Comparison of ENCODE assay signal across 1 cellular context in genomic region chrX:7145454-7145853, GRCh38.
TF ChIP-seq lines count a peak whose summit lies in the region.

No MANE protein-coding gene starts in this region.

TF ChIP-seq in A549, 52 proteins besides CTCF, POLR2A, EP300 and RAD21 (continued from another document):
- no peak for TF ChIP-seq ATOH8 (CRISPR knock-in tag; IDR thresholded peaks at IDR 0.05; ENCODE audit: low read depth)
- no peak for TF ChIP-seq MAZ (IDR thresholded peaks at IDR 0.05; ENCODE audit: borderline replicate concordance, low read depth, low read length)
- no peak for TF ChIP-seq PHF8 (IDR thresholded peaks at IDR 0.05; ENCODE audit: borderline replicate concordance, low read depth)
- no peak for TF ChIP-seq BHLHE40 (IDR thresholded peaks at IDR 0.05; ENCODE audit: low read depth, low read length)
- no peak for TF ChIP-seq HES2 (IDR thresholded peaks at IDR 0.05)
- TF ChIP-seq ZNF302 (CRISPR knock-in tag; IDR thresholded peaks at IDR 0.05) = no peak
- TF ChIP-seq KDM5A (IDR thresholded peaks at IDR 0.05) = no peak
- TF ChIP-seq RCOR1 (IDR thresholded peaks at IDR 0.05; ENCODE audit: low read depth, low read length) = no peak
